8 cellular contexts compared by ENCODE assay signal in the genomic region with DNA sequence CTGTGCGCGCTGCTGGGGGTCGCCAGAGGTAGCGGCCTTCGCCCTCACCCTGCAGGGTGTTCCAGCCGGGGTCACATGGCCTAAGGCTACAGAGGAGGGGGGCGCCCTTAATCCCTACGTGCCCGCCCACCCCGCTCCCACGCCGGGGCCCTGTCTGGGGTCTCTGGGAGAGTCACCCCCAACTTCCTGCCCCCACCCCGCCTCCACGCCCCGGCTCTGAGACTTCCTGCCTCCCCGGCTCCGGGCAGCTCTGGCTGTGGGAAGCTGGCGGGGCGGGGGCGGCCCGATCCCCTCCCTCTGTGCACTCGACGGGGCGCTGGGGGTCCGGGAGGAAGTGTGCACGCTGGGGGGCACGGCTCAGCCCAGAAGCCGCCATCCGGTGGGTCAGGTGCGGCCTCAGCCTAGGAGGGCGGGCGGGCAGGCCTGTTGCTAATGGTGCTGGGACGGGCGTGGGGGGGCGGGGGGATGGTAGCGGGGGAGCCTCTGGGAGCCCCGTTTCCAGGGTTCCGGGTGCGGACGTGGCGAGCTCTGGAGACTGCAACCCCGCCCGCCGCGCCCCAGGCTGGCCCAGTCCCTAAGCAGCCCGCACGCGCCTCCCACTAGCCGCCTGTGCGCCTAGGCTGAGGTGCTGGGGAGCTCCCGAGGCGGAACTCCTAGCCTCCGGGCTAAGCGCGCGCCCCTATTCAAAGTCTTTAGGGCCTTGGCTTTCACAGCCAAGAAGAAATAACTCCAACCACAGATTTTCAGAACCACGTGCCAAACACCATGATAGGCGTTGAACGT.
DNase-seq lines count a peak whose midpoint lies in the region; ATAC-seq lines count a peak whose summit lies in the region.

No MANE protein-coding gene starts in this region.

- H3K27me3 Mint-ChIP-seq in activated naive CD8-positive, alpha-beta T cell = no peaks in the 10 kb centered on the region
- H3K27me3 Mint-ChIP-seq in activated CD4-positive, alpha-beta memory T cell treated with anti-CD3 and anti-CD28 coated beads, Interleukin-2, amount 10 ng/mL, durations not matched to agents 7 days and 5 days = peaks cover 45% of the 10 kb centered on the region

- peak overlapping the region; percentile 54 for H3K27ac Mint-ChIP-seq in activated naive CD8-positive, alpha-beta T cell
- H3K27ac Mint-ChIP-seq in activated CD4-positive, alpha-beta memory T cell treated with anti-CD3 and anti-CD28 coated beads, Interleukin-2, amount 10 ng/mL, durations not matched to agents 7 days and 5 days = no peak overlapping the region

- H3K9me3 Mint-ChIP-seq in activated naive CD8-positive, alpha-beta T cell (ENCODE audit: low read depth) = no peaks in the 10 kb centered on the region
- no peaks in the 10 kb centered on the region for H3K9me3 Mint-ChIP-seq in activated CD4-positive, alpha-beta memory T cell treated with anti-CD3 and anti-CD28 coated beads, Interleukin-2, amount 10 ng/mL, durations not matched to agents 7 days and 5 days

- CTCF ChIA-PET in activated CD4-positive, alpha-beta memory T cell treated with anti-CD3 and anti-CD28 coated beads, Interleukin-2, amount 10 ng/mL, durations not matched to agents 7 days and 5 days (lab: Charles Lee) = interaction anchor here (1.1 to 2.3 kb wide), 4 partner anchors 9 to 135 kb away, joined by 3 to 11 read pairs (median 6); no protein-coding TSS in a partner anchor

- H3K4me1 Mint-ChIP-seq in activated naive CD8-positive, alpha-beta T cell (ENCODE audit: low read depth) = peaks cover 42% of the 10 kb centered on the region
- H3K4me1 Mint-ChIP-seq in activated CD4-positive, alpha-beta memory T cell treated with anti-CD3 and anti-CD28 coated beads, Interleukin-2, amount 10 ng/mL, durations not matched to agents 7 days and 5 days = peaks cover 10% of the 10 kb centered on the region

- no peak for ATAC-seq in GM21526 (IDR thresholded peaks at IDR 0.05; ENCODE audit: low FRiP score, unreplicated experiment)

- DNase-seq in activated CD4-positive, alpha-beta T cell treated with anti-CD3 and anti-CD28 coated beads for 4 hours = peak; percentile 18 to 44
- DNase-seq in activated CD4-positive, alpha-beta T cell treated with anti-CD3 and anti-CD28 coated beads, Interleukin-2, amount 50 U/mL, for 4 hours = no peak
- peak; percentile 14 for DNase-seq in stimulated activated CD8-positive, alpha-beta memory T cell treated with anti-CD3 and anti-CD28 coated beads, Interleukin-4, amount 100 ng/mL, for 24 hours (ENCODE audit: low read depth)
- DNase-seq in SIG-M5 (lab: John Stamatoyannopoulos, UW) = no peak
- no peak for DNase-seq in activated CD4-positive, alpha-beta memory T cell treated with anti-CD3 and anti-CD28 coated beads, Interleukin-2, amount 10 ng/mL, durations not matched to agents 7 days and 5 days

- POLR2A ChIA-PET in activated CD4-positive, alpha-beta memory T cell treated with anti-CD3 and anti-CD28 coated beads, Interleukin-2, amount 10 ng/mL, durations not matched to agents 7 days and 5 days (lab: Charles Lee) = interaction anchor here (1.1 to 1.6 kb wide), 2 partner anchors 12 to 1135 kb away, joined by 3 read pairs; a partner anchor contains a TSS

- H3K36me3 Mint-ChIP-seq in activated naive CD8-positive, alpha-beta T cell = no peaks in the 10 kb centered on the region
- no peaks in the 10 kb centered on the region for H3K36me3 Mint-ChIP-seq in activated CD4-positive, alpha-beta memory T cell treated with anti-CD3 and anti-CD28 coated beads, Interleukin-2, amount 10 ng/mL, durations not matched to agents 7 days and 5 days (ENCODE audit: low read depth)

- H3K27me3 ChIP-seq in iPS-15b (ENCODE audit: control insufficient read depth, insufficient read depth, low read length) = peaks cover 26% of the 10 kb centered on the region

- peak overlapping the region; percentile 66 for H3K4me3 ChIP-seq in iPS-15b (ENCODE audit: low read depth, low read length)

- H3K4me3 Mint-ChIP-seq in activated naive CD8-positive, alpha-beta T cell = peak overlapping the region; percentile 70
- H3K4me3 Mint-ChIP-seq in activated CD4-positive, alpha-beta memory T cell treated with anti-CD3 and anti-CD28 coated beads, Interleukin-2, amount 10 ng/mL, durations not matched to agents 7 days and 5 days = no peak overlapping the region

- H3K36me3 ChIP-seq in iPS-15b (ENCODE audit: control insufficient read depth, insufficient read depth, low read length) = no peaks in the 10 kb centered on the region

- H3K9ac ChIP-seq in iPS-15b (ENCODE audit: low read depth, low read length) = no peak overlapping the region

- peaks cover 23% of the 10 kb centered on the region for H3K4me1 ChIP-seq in iPS-15b (ENCODE audit: control insufficient read depth, insufficient read depth, low read length)

- H3K9me3 ChIP-seq in iPS-15b (ENCODE audit: control insufficient read depth, insufficient read depth, low read length) = no peaks in the 10 kb centered on the region

Comparison
In these comparisons a context has a peak if more than half of its experiments do, and no peak if none do; other contexts are left out.
1. DNase-seq: peak in activated CD4-positive, alpha-beta T cell treated with anti-CD3 and anti-CD28 coated beads for 4 hours (2 of 2) and stimulated activated CD8-positive, alpha-beta memory T cell treated with anti-CD3 and anti-CD28 coated beads, Interleukin-4, amount 100 ng/mL, for 24 hours (single experiment); none in activated CD4-positive, alpha-beta T cell treated with anti-CD3 and anti-CD28 coated beads, Interleukin-2, amount 50 U/mL, for 4 hours (0 of 2), SIG-M5 (single experiment) and activated CD4-positive, alpha-beta memory T cell treated with anti-CD3 and anti-CD28 coated beads, Interleukin-2, amount 10 ng/mL, durations not matched to agents 7 days and 5 days (single experiment).